17 cellular contexts compared by ENCODE assay signal in genomic region chr1:167482184-167482583, GRCh38. TPM values are rescaled to one million over a fixed set of nuclear protein-coding genes. Genes with fewer than 3 reads are reported as not detected.
DNase-seq lines count a peak whose midpoint lies in the region; ATAC-seq, FAIRE-seq and TF ChIP-seq lines count a peak whose summit lies in the region.
"Had no signal": no experiment of that assay in that cellular context is flagged by ENCODE, and none has a peak within 500 bp of the region (broad histone marks: within the 10 kb centered on the region; RNA-seq: fewer than 3 reads in every experiment).

No MANE protein-coding gene starts in this region.

- no peaks in the 10 kb centered on the region for H3K4me1 ChIP-seq in K562 (replicated peaks in 1 of 2; ENCODE audit: control insufficient read depth in 2 of 2, insufficient read depth in 2 of 2, low read length in 2 of 2)
- H3K4me1 ChIP-seq in body of pancreas = no peaks in the 10 kb centered on the region

- no peak overlapping the region for H3K9ac ChIP-seq in K562 (ENCODE audit: insufficient read depth in 1 of 2, low read depth in 2 of 2, low read length in 2 of 2)

- peak in 3 of 5 donors; percentile 38 to 67 (median 40) for DNase-seq in T-helper 1 cell
- peak; percentile 61 for DNase-seq in activated CD4-positive, alpha-beta memory T cell treated with anti-CD3 and anti-CD28 coated beads, Interleukin-2, amount 10 ng/mL, durations not matched to agents 7 days and 5 days
- no peak for DNase-seq in K562 (ENCODE audit: extremely low read depth in 1 of 4, low spot score in 3 of 4)
- DNase-seq in stimulated activated naive B cell treated with anti-CD40 and anti-IgM and Interleukin-4, amounts not matched to agents 10 μg/mL and 1 μg/mL and 100 μg/mL, for 72 hours = no peak
- no peak for DNase-seq in EL
- DNase-seq in body of pancreas = no peak
- no peak for DNase-seq in caudate nucleus (lab: John Stamatoyannopoulos, UW)
- DNase-seq: erythroblast, GOT3, NCI-H2029, NCI-H774 had no signal

- no peak overlapping the region for H3K4me2 ChIP-seq in K562 (ENCODE audit: insufficient read depth, low read length)

- H3K27ac Mint-ChIP-seq in activated CD4-positive, alpha-beta memory T cell treated with anti-CD3 and anti-CD28 coated beads, Interleukin-2, amount 10 ng/mL, durations not matched to agents 7 days and 5 days = peak overlapping the region; percentile 87
- peak overlapping the region; percentile 34 for H3K27ac Mint-ChIP-seq in stimulated activated naive B cell treated with anti-CD40 and anti-IgM and Interleukin-4, amounts not matched to agents 10 μg/mL and 1 μg/mL and 100 μg/mL, for 72 hours
- H3K27ac Mint-ChIP-seq: progenitor cell of endocrine pancreas had no signal

- WGBS in K562 (ENCODE audit: insufficient coverage, low coverage, missing lambda C conversion rate) = 16% methylated on average over 4 of the region's 4 CpGs
- 81 to 82% methylated on average over 4 of the region's 4 CpGs for WGBS in body of pancreas, 2 donors

- H3K36me3 ChIP-seq in K562 (ENCODE audit: control insufficient read depth, insufficient read depth, low read length) (no peaks in the 10 kb centered on the region), body of pancreas (replicated peaks in 1 of 2; ENCODE audit: insufficient read depth in 1 of 2, low read depth in 2 of 2) (no peaks in the 10 kb centered on the region)

- H3K4me3 ChIP-seq in K562 (no peak overlapping the region), body of pancreas (no peak overlapping the region)
- H3K4me3 ChIP-seq: mucosa of descending colon had no signal

- intact Hi-C loops in K562 (cut with micrococcal nuclease) (no loop called here), body of pancreas (cut with DNase I) (no loop called here)

- CTCF ChIA-PET in activated CD4-positive, alpha-beta memory T cell treated with anti-CD3 and anti-CD28 coated beads, Interleukin-2, amount 10 ng/mL, durations not matched to agents 7 days and 5 days (lab: Charles Lee) = interaction anchor here (1.8 kb wide), 1 partner anchor 35 kb away, joined by 5 read pairs; no protein-coding TSS in a partner anchor
- CTCF ChIA-PET in K562 (lab: Yijun Ruan, JAX; ENCODE audit: low intra/inter-chr PET ratio) = no interaction called here

- H3K9me3 Mint-ChIP-seq in activated CD4-positive, alpha-beta memory T cell treated with anti-CD3 and anti-CD28 coated beads, Interleukin-2, amount 10 ng/mL, durations not matched to agents 7 days and 5 days = no peaks in the 10 kb centered on the region
- no peaks in the 10 kb centered on the region for H3K9me3 Mint-ChIP-seq in stimulated activated naive B cell treated with anti-CD40 and anti-IgM and Interleukin-4, amounts not matched to agents 10 μg/mL and 1 μg/mL and 100 μg/mL, for 72 hours

- FAIRE-seq in K562 (lab: Jason Lieb, UNC) = no peak
- FAIRE-seq: TTC549 had no signal

- peaks cover 4% of the 10 kb centered on the region for H3K9me1 ChIP-seq in K562 (ENCODE audit: control insufficient read depth, insufficient read depth, low read length)

- TF ChIP-seq CTCF in K562 (IDR thresholded peaks at IDR 0.05 in 2 of 3, conservative IDR thresholded peaks at IDR 0.05 in 1 of 3; ENCODE audit: insufficient read depth in 2 of 3, low read depth in 1 of 3, low read length in 3 of 3) = no peak
- TF ChIP-seq CTCF in body of pancreas (IDR thresholded peaks at IDR 0.05) = no peak

- H3K27ac ChIP-seq in K562 (ENCODE audit: extremely low read depth, low read depth, low read length) (no peak overlapping the region), body of pancreas (no peak overlapping the region), caudate nucleus (ENCODE audit: low read depth, low read length) (no peak overlapping the region)
- H3K27ac ChIP-seq: RWPE1 had no signal

- H2AFZ ChIP-seq in K562 (ENCODE audit: low read depth, low read length) = peak overlapping the region; percentile 12; the same call in 1 of the 2 replicates

- BruUV-seq in K562 (replicated peaks; lab: Mats Ljungman, UMichigan) = no TSS peak

- H3K9me3 ChIP-seq in K562 (replicated peaks; ENCODE audit: control insufficient read depth, insufficient read depth, low read depth, low read length) = no peaks in the 10 kb centered on the region
- H3K9me3 ChIP-seq in body of pancreas = no peaks in the 10 kb centered on the region
- H3K9me3 ChIP-seq: mucosa of descending colon had no signal

- TF ChIP-seq EP300 in K562 (IDR thresholded peaks at IDR 0.05; ENCODE audit: low read length) = no peak

- TF ChIP-seq POLR2A in K562 (conservative IDR thresholded peaks at IDR 0.05) (no peak), body of pancreas (IDR thresholded peaks at IDR 0.05) (no peak)

- POLR2A ChIA-PET in activated CD4-positive, alpha-beta memory T cell treated with anti-CD3 and anti-CD28 coated beads, Interleukin-2, amount 10 ng/mL, durations not matched to agents 7 days and 5 days (lab: Charles Lee) = interaction anchor here (1.0 to 6.2 kb wide), 5 partner anchors 18 to 35 kb away, joined by 6 to 50 read pairs (median 19); partner anchors contain the start of gene CD247
- POLR2A ChIA-PET in K562 (lab: Yijun Ruan, JAX) = interaction anchor here (0.8 kb wide), 1 partner anchor 12 kb away, joined by 7 read pairs; no protein-coding TSS in a partner anchor

- no peaks in the 10 kb centered on the region for H3K79me2 ChIP-seq in K562 (ENCODE audit: control insufficient read depth, insufficient read depth, low read length)

- in situ Hi-C loops in K562 (cut with MboI) = no loop called here

- TF ChIP-seq RAD21 in K562 (CRISPR knock-in tag; conservative IDR thresholded peaks at IDR 0.05 in 1 of 2, IDR thresholded peaks at IDR 0.05 in 1 of 2) = no peak

- H3K4me3 Mint-ChIP-seq in activated CD4-positive, alpha-beta memory T cell treated with anti-CD3 and anti-CD28 coated beads, Interleukin-2, amount 10 ng/mL, durations not matched to agents 7 days and 5 days = no peak overlapping the region
- no peak overlapping the region for H3K4me3 Mint-ChIP-seq in stimulated activated naive B cell treated with anti-CD40 and anti-IgM and Interleukin-4, amounts not matched to agents 10 μg/mL and 1 μg/mL and 100 μg/mL, for 72 hours

- peaks cover 86% of the 10 kb centered on the region for H3K36me3 Mint-ChIP-seq in activated CD4-positive, alpha-beta memory T cell treated with anti-CD3 and anti-CD28 coated beads, Interleukin-2, amount 10 ng/mL, durations not matched to agents 7 days and 5 days (ENCODE audit: low read depth)
- H3K36me3 Mint-ChIP-seq in stimulated activated naive B cell treated with anti-CD40 and anti-IgM and Interleukin-4, amounts not matched to agents 10 μg/mL and 1 μg/mL and 100 μg/mL, for 72 hours = no peaks in the 10 kb centered on the region

- H3K27me3 Mint-ChIP-seq in activated CD4-positive, alpha-beta memory T cell treated with anti-CD3 and anti-CD28 coated beads, Interleukin-2, amount 10 ng/mL, durations not matched to agents 7 days and 5 days = no peaks in the 10 kb centered on the region
- peaks cover 27 to 38% of the 10 kb centered on the region in 2 donors for H3K27me3 Mint-ChIP-seq in stimulated activated naive B cell treated with anti-CD40 and anti-IgM and Interleukin-4, amounts not matched to agents 10 μg/mL and 1 μg/mL and 100 μg/mL, for 72 hours

- peak; percentile 17; the same call in 2 of the 3 replicates for ATAC-seq in K562
- no peak for ATAC-seq in stimulated activated naive B cell treated with anti-CD40 and anti-IgM and Interleukin-4, amounts not matched to agents 10 μg/mL and 1 μg/mL and 100 μg/mL, for 72 hours (replicated peaks)
- ATAC-seq in body of pancreas = no peak
- ATAC-seq: mucosa of descending colon had no signal

- peaks cover 92% of the 10 kb centered on the region for H3K4me1 Mint-ChIP-seq in activated CD4-positive, alpha-beta memory T cell treated with anti-CD3 and anti-CD28 coated beads, Interleukin-2, amount 10 ng/mL, durations not matched to agents 7 days and 5 days
- H3K4me1 Mint-ChIP-seq in stimulated activated naive B cell treated with anti-CD40 and anti-IgM and Interleukin-4, amounts not matched to agents 10 μg/mL and 1 μg/mL and 100 μg/mL, for 72 hours = no peaks in the 10 kb centered on the region

- H3K27me3 ChIP-seq in K562 (ENCODE audit: control insufficient read depth in 2 of 2, insufficient read depth in 2 of 2, low read length in 2 of 2) = peaks cover 16 to 56% of the 10 kb centered on the region in 2 experiments
- no peaks in the 10 kb centered on the region for H3K27me3 ChIP-seq in body of pancreas

- H4K20me1 ChIP-seq in K562 (replicated peaks; ENCODE audit: control insufficient read depth, insufficient read depth, low read length) = no peaks in the 10 kb centered on the region

RNA-seq across cellular contexts. Expression of gene CD247, which starts 36.1 kb away (rescaled TPM):
- 100 to 1,000 TPM; 239 to 242 TPM for total RNA-seq in activated CD4-positive, alpha-beta memory T cell treated with anti-CD3 and anti-CD28 coated beads, Interleukin-2, amount 10 ng/mL, durations not matched to agents 7 days and 5 days
- 0.44 TPM in 1 of 2 replicates, not detected in the other for total RNA-seq in K562 (2011; cell fraction: chromatin; rRNA removed; ENCODE audit: low replicate concordance)
- total RNA-seq in K562 (2011; cell fraction: nucleolus; rRNA removed) = 0.50 and 0.53 TPM in 2 replicates
- total RNA-seq in K562 (2011; cell fraction: nucleoplasm; rRNA removed) = 0.15 and 0.23 TPM in 2 replicates
- 0.12 TPM in 1 of 2 replicates, not detected in the other for total RNA-seq in K562 (2014; rRNA removed)
- not detected in 2 replicates for total RNA-seq in K562 (2014; rRNA removed; fragmentation: Illumina TruSeq; extraction: Trizol)
- total RNA-seq in K562 (2015; rRNA removed; fragmentation: Illumina TruSeq; extraction: Trizol) = 0.18 TPM in 1 of 2 replicates, not detected in the other
- total RNA-seq in K562 (2021) = 0.22 and 0.42 TPM in 2 replicates
- polyA plus RNA-seq in K562 (2011; rRNA removed) = 0.08 and 0.18 TPM in 2 replicates
- 0.12 TPM in 1 of 2 replicates, not detected in the other for polyA plus RNA-seq in K562 (2011; cell fraction: cytosol; rRNA removed)
- 0.27 and 0.43 TPM in 2 replicates for polyA plus RNA-seq in K562 (2011; cell fraction: nucleus; rRNA removed)
- 0.20 and 0.21 TPM in 2 replicates for polyA plus RNA-seq in K562 (2012)
- not detected in 2 replicates for polyA plus RNA-seq in K562 (2014; fragmentation: Illumina TruSeq; extraction: Trizol)
- polyA plus RNA-seq in K562 (2014; fragmentation: Nextera tagmentation; extraction: Ambion mirVana) = not detected
- 0.37 and 0.55 TPM in 2 replicates for polyA plus RNA-seq in K562 (2014; rRNA removed)
- not detected in 2 replicates for polyA minus RNA-seq in K562 (2011; rRNA and poly(A)+ RNA removed)
- not detected in 2 replicates for polyA minus RNA-seq in K562 (2011; cell fraction: cytosol; rRNA and poly(A)+ RNA removed)
- not detected in 2 replicates for polyA minus RNA-seq in K562 (2011; cell fraction: nucleus; rRNA and poly(A)+ RNA removed)
- total RNA-seq in body of pancreas = 1 to 10 TPM; 2.3 to 3.3 TPM
- total RNA-seq: LHCN-M2, progenitor cell of endocrine pancreas had no signal
- polyA plus RNA-seq: BJ had no signal

Comparison
In these comparisons a context has a peak if more than half of its experiments do, and no peak if none do; other contexts are left out.
1. DNase-seq: peak in T-helper 1 cell (3 of 5) and activated CD4-positive, alpha-beta memory T cell treated with anti-CD3 and anti-CD28 coated beads, Interleukin-2, amount 10 ng/mL, durations not matched to agents 7 days and 5 days (single experiment); none in K562 (0 of 4), stimulated activated naive B cell treated with anti-CD40 and anti-IgM and Interleukin-4, amounts not matched to agents 10 μg/mL and 1 μg/mL and 100 μg/mL, for 72 hours (single experiment), EL (single experiment), body of pancreas (0 of 4) and caudate nucleus (0 of 61).
2. RNA of gene CD247, which starts 36.1 kb away (total RNA-seq): 239 to 242 TPM in activated CD4-positive, alpha-beta memory T cell treated with anti-CD3 and anti-CD28 coated beads, Interleukin-2, amount 10 ng/mL, durations not matched to agents 7 days and 5 days; 2.3 to 3.3 TPM in body of pancreas and 0.12 to 0.53 TPM in K562; every median in the first group is over 10 times any median in the second.